In the genomic region with DNA sequence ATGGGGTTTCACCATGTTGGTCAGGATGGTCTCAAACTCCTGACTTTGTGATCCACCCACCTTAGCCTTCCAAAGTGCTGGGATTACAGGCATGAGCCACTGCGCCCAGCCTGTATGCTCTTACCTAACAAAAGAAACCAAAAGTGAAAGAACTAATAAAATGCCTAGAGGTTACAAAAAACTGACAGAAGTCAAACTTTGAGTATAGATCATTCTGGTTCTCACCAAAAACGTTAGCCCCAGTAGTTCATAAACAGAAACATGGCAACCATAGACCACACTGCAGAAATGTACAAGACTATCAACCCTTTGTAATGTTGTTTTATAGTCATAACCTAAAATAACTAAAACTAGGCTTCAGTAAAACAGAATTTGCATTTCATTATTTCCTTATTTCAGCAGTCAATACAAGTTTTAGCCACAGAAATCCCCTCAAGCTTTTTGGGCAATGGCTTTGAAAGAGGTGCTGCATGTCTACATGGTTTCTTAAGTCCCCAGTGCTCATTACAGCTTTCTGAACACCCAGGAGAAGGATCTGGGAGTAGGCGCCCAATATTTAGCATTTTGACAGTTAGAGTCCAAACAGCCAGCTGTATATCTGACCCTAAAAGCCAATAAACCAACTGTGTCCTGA, we compare ENCODE assay signal across 15 cellular contexts.
DNase-seq lines count a peak whose midpoint lies in the region; ATAC-seq and TF ChIP-seq lines count a peak whose summit lies in the region.
"Had no signal": no experiment of that assay in that cellular context is flagged by ENCODE, and none has a peak within 500 bp of the region (broad histone marks: within the 10 kb centered on the region; RNA-seq: fewer than 3 reads in every experiment).

No MANE protein-coding gene starts in this region.

- H3K4me3 Mint-ChIP-seq in immature natural killer cell (peak overlapping the region in 3 of 5 donors; percentile 36 to 51 (median 39)), type B pancreatic cell (no peak overlapping the region)
- H3K4me3 Mint-ChIP-seq: activated T-cell treated with anti-CD3 and anti-CD28 coated beads, Interleukin-2, amount 50 U/mL, for 4 hours; dendritic cell treated with granulocyte-macrophage colony-stimulating factor and Interleukin-4, amounts not matched to agents 40 ng/mL and 50 ng/mL, for 4 days had no signal

- H3K9me3 Mint-ChIP-seq in immature natural killer cell (no peaks in the 10 kb centered on the region), type B pancreatic cell (no peaks in the 10 kb centered on the region)
- H3K9me3 Mint-ChIP-seq: activated T-cell treated with anti-CD3 and anti-CD28 coated beads, Interleukin-2, amount 50 U/mL, for 4 hours; dendritic cell treated with granulocyte-macrophage colony-stimulating factor and Interleukin-4, amounts not matched to agents 40 ng/mL and 50 ng/mL, for 4 days had no signal

- no peaks in the 10 kb centered on the region for H3K36me3 Mint-ChIP-seq in immature natural killer cell
- no peaks in the 10 kb centered on the region for H3K36me3 Mint-ChIP-seq in type B pancreatic cell

- peak overlapping the region in 5 of 6 donors; percentile 20 to 64 (median 41) for H3K27ac Mint-ChIP-seq in immature natural killer cell
- H3K27ac Mint-ChIP-seq in type B pancreatic cell = no peak overlapping the region
- H3K27ac Mint-ChIP-seq: dendritic cell treated with granulocyte-macrophage colony-stimulating factor and Interleukin-4, amounts not matched to agents 40 ng/mL and 50 ng/mL, for 4 days had no signal

- DNase-seq in immature natural killer cell (no peak), EL (no peak), H4 (ENCODE audit: low spot score) (no peak), activated gamma-delta T cell (lab: John Stamatoyannopoulos, UW) (no peak), type B pancreatic cell (ENCODE audit: extremely low spot score, unreplicated experiment) (no peak)
- DNase-seq: activated CD4-positive, alpha-beta T cell treated with anti-CD3 and anti-CD28 coated beads for 1 hour; activated T-cell treated with anti-CD3 and anti-CD28 coated beads, Interleukin-2, amount 50 U/mL, for 4 hours; DMS79 treated with DMSO at 0.1 percent for 48 hours; NCI-H1092; NCI-H345; PC-9 had no signal

- peaks cover 0 to 2% (median 0%) of the 10 kb centered on the region in 3 donors for H3K27me3 Mint-ChIP-seq in immature natural killer cell (ENCODE audit: low read depth in 3 of 3)
- no peaks in the 10 kb centered on the region for H3K27me3 Mint-ChIP-seq in type B pancreatic cell
- H3K27me3 Mint-ChIP-seq: dendritic cell treated with granulocyte-macrophage colony-stimulating factor and Interleukin-4, amounts not matched to agents 40 ng/mL and 50 ng/mL, for 4 days had no signal

- TF ChIP-seq CTCF in type B pancreatic cell (conservative IDR thresholded peaks at IDR 0.05) = no peak

- ATAC-seq in GM18907 (IDR thresholded peaks at IDR 0.05; ENCODE audit: unreplicated experiment) = peak; percentile 77
- ATAC-seq in GM21717 (IDR thresholded peaks at IDR 0.05; ENCODE audit: unreplicated experiment) = peak; percentile 89
- ATAC-seq in HG03108 (IDR thresholded peaks at IDR 0.05; ENCODE audit: unreplicated experiment) = peak; percentile 46
- ATAC-seq: activated T-cell treated with anti-CD3 and anti-CD28 coated beads, Interleukin-2, amount 50 U/mL, for 4 hours had no signal

- H3K4me1 Mint-ChIP-seq in immature natural killer cell (peaks cover 16 to 23% of the 10 kb centered on the region in 2 donors), type B pancreatic cell (ENCODE audit: unreplicated experiment) (peaks cover 16% of the 10 kb centered on the region)
